8 cellular contexts compared by ENCODE assay signal in the genomic region with DNA sequence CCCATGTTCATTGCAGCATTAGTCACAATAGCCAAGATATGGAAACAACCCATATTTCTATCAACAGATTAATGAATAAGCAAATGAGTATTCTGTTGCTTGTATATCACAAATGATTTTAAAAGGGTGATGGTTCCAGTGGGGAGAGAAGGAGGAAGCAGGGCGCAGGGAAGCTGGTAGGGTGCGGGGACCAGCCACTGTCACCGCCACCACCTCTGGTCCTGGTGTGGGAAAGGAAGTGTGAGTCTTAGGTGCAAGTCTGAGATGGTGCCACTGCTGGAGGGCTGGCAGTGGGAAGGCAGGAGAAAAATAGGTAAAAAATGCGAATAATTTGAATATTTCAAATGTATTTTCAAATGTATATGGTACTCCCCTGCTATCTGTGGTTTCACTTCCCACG.
"Had no signal": no experiment of that assay in that cellular context is flagged by ENCODE, and none has a peak within 500 bp of the region (broad histone marks: within the 10 kb centered on the region; RNA-seq: fewer than 3 reads in every experiment).

No MANE protein-coding gene starts in this region.

- ATAC-seq: GM23338, HCT116 had no signal

- DNase-seq: GM23248, GOT3, H7, H9, HCEC 1CT, HFFc6 had no signal
